Comparison of ENCODE assay signal across 6 cellular contexts in the genomic region with DNA sequence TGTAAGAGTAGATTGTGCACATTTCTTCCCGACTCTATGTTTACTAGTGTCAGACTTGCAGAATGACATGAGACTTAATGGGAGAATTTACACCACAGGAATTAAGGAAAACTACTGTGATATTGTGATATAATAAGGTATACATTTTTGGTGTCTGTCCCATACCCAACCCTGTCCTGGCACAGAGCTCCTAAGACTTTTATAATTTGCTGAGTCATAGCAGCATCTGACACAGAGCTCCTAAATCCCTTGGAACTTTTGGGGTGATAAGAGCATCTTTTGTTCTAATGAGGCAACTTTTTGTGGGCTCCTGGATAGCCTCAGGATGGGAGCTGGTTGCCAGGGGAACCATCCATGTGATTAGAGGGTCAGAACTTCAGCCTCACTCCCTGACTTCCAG.
"Had no signal": no experiment of that assay in that cellular context is flagged by ENCODE, and none has a peak within 500 bp of the region (broad histone marks: within the 10 kb centered on the region; RNA-seq: fewer than 3 reads in every experiment).

No MANE protein-coding gene starts in this region.

- H3K9ac ChIP-seq: GM23248 had no signal

- H3K4me3 ChIP-seq: GM23248 had no signal

- H2AFZ ChIP-seq: GM23248 had no signal

- DNase-seq: GM23248, GOT3, H7, HCEC 1CT, KG1 had no signal

- H3K27ac ChIP-seq: GM23248, HL-60 had no signal
